In the genomic region with DNA sequence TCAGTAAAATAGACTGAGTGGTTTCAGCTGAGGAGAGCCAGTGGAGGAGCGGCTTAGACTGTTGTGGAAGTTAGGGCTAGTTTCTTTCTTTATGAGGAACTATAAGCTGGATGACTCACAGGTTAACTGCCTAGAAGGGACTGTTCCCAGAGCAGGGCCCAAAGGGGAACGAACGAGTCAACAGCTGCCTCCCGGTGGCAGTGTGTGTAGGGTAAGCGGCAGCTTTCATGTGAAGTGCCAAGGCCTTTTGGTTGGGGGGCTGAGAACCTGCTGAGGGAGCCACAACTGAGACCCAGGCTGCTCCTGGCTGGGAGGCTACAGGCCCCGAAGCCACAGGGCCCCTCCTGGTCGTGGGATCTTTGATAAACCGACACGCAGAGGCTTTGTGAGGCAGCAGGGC, we compare ENCODE assay signal across 8 cellular contexts. TPM values are rescaled to one million over a fixed set of nuclear protein-coding genes. Genes with fewer than 3 reads are reported as not detected.
DNase-seq lines count a peak whose midpoint lies in the region; ATAC-seq and TF ChIP-seq lines count a peak whose summit lies in the region.

No MANE protein-coding gene starts in this region.

- H3K4me1 Mint-ChIP-seq in T-helper 2 cell treated with Interferon-gamma antibody and Interleukin-4, amounts not matched to agents 5 μg/mL and 100 μg/mL, for 36 hours (ENCODE audit: low read depth) = peaks cover 9% of the 10 kb centered on the region

- peaks cover 78% of the 10 kb centered on the region for H3K79me2 ChIP-seq in HCT116 (ENCODE audit: insufficient read depth, low read length)

- no peak overlapping the region for H2AFZ ChIP-seq in HCT116 (ENCODE audit: low read depth, low read length, poor library complexity, severe bottlenecking)

- H3K27me3 Mint-ChIP-seq in T-helper 2 cell treated with Interferon-gamma antibody and Interleukin-4, amounts not matched to agents 5 μg/mL and 100 μg/mL, for 36 hours (ENCODE audit: low read depth) = no peaks in the 10 kb centered on the region

- peaks cover 67% of the 10 kb centered on the region for H3K36me3 Mint-ChIP-seq in T-helper 2 cell treated with Interferon-gamma antibody and Interleukin-4, amounts not matched to agents 5 μg/mL and 100 μg/mL, for 36 hours (ENCODE audit: low read depth)

- H3K9me3 Mint-ChIP-seq in T-helper 2 cell treated with Interferon-gamma antibody and Interleukin-4, amounts not matched to agents 5 μg/mL and 100 μg/mL, for 36 hours = no peaks in the 10 kb centered on the region

- POLR2A ChIA-PET in HCT116 (lab: Charles Lee) = no interaction called here

- H3K27ac Mint-ChIP-seq in T-helper 2 cell treated with Interferon-gamma antibody and Interleukin-4, amounts not matched to agents 5 μg/mL and 100 μg/mL, for 36 hours = no peak overlapping the region

- no peak for TF ChIP-seq CTCF in HCT116 (IDR thresholded peaks at IDR 0.05 in 2 of 3, conservative IDR thresholded peaks at IDR 0.05 in 1 of 3; ENCODE audit: borderline replicate concordance in 1 of 3, insufficient read depth in 1 of 3, low read depth in 2 of 3, low read length in 2 of 3)

- DNase-seq in HCT116 (ENCODE audit: low read depth, low spot score) = no peak
- DNase-seq in T-helper 2 cell treated with Interferon-gamma antibody and Interleukin-4, amounts not matched to agents 5 μg/mL and 100 μg/mL, for 36 hours (ENCODE audit: low spot score) = peak; percentile 56
- peak; percentile 36 for DNase-seq in fibroblast of gingiva (ENCODE audit: low read depth)
- DNase-seq in stimulated activated CD4-positive, alpha-beta T cell treated with anti-CD3 and anti-CD28 coated beads, Interleukin-15, amount 100 ng/mL, for 24 hours = peak; percentile 75
- no peak for DNase-seq in cerebellar cortex (ENCODE audit: low spot score)
- DNase-seq in NCI-H187 treated with DMSO at 0.1 percent for 48 hours (lab: John Stamatoyannopoulos, UW) = no peak
- DNase-seq in occipital lobe (lab: John Stamatoyannopoulos, UW) = no peak

- H3K36me3 ChIP-seq in HCT116 (ENCODE audit: control insufficient read depth in 1 of 2, insufficient read depth in 2 of 2, low read length in 2 of 2) = peaks cover 64 to 84% of the 10 kb centered on the region in 2 experiments

- peaks cover 3% of the 10 kb centered on the region; the same call in 1 of the 2 replicates for H4K20me1 ChIP-seq in HCT116 (ENCODE audit: insufficient read depth)

- peaks cover 0 to 8% of the 10 kb centered on the region in 2 experiments; a peak in 2 of 4 replicates for H3K4me1 ChIP-seq in HCT116 (ENCODE audit: control insufficient read depth in 1 of 2, insufficient read depth in 2 of 2, low read length in 2 of 2)

- no peak overlapping the region for H3K4me3 Mint-ChIP-seq in T-helper 2 cell treated with Interferon-gamma antibody and Interleukin-4, amounts not matched to agents 5 μg/mL and 100 μg/mL, for 36 hours

- no peak for TF ChIP-seq RAD21 in HCT116 (IDR thresholded peaks at IDR 0.05; ENCODE audit: low read depth)

- H3K4me3 ChIP-seq in HCT116 (replicated peaks in 1 of 2; ENCODE audit: low read depth in 1 of 2, low read length in 2 of 2) = no peak overlapping the region

- no peaks in the 10 kb centered on the region for H3K27me3 ChIP-seq in HCT116 (ENCODE audit: insufficient read depth, low read length)

- peak; percentile 34; the same call in 1 of the 2 replicates for ATAC-seq in HCT116
- no peak for ATAC-seq in GM21717 (IDR thresholded peaks at IDR 0.05; ENCODE audit: unreplicated experiment)

- no peak overlapping the region for H3K4me2 ChIP-seq in HCT116 (ENCODE audit: low read length)

- intact Hi-C loops in HCT116 (cut with micrococcal nuclease) = no loop called here

- H3K9me2 ChIP-seq in HCT116 (ENCODE audit: insufficient read depth) = no peaks in the 10 kb centered on the region

- no peak overlapping the region for H3K9ac ChIP-seq in HCT116 (ENCODE audit: low read length)

- BruUV-seq in HCT116 (replicated peaks; lab: Mats Ljungman, UMichigan) = no TSS peak

- H3K27ac ChIP-seq in HCT116 (ENCODE audit: low read depth, low read length) = no peak overlapping the region

- TF ChIP-seq POLR2A in HCT116 (IDR thresholded peaks at IDR 0.05; ENCODE audit: borderline replicate concordance, extremely low read depth, insufficient read depth, insufficient read length) = no peak

- no peaks in the 10 kb centered on the region for H3K9me3 ChIP-seq in HCT116 (ENCODE audit: control insufficient read depth in 1 of 2, insufficient read depth in 1 of 2, low read depth in 1 of 2, low read length in 2 of 2)

- CTCF ChIA-PET in HCT116 (lab: Charles Lee) = no interaction called here

- RAD21 ChIA-PET in HCT116 (lab: Charles Lee; ENCODE audit: low non-redundant PET in 1 of 2, low total read pairs in 2 of 2, uncharacterized antibody in 2 of 2, unreplicated experiment in 2 of 2) = no interaction called here

TF ChIP-seq in HCT116, 20 proteins besides CTCF, POLR2A, EP300 and RAD21:
- no peak for TF ChIP-seq SP1 (IDR thresholded peaks at IDR 0.05; ENCODE audit: low read depth)
- no peak for TF ChIP-seq POLR2AphosphoS5 (IDR thresholded peaks at IDR 0.05; ENCODE audit: low read depth, low read length)
- TF ChIP-seq YY1 (IDR thresholded peaks at IDR 0.05; ENCODE audit: extremely low read depth, insufficient replicate concordance, low read depth, low read length) = no peak
- TF ChIP-seq EGR1 (IDR thresholded peaks at IDR 0.05; ENCODE audit: low read depth) = no peak
- TF ChIP-seq FOSL1 (IDR thresholded peaks at IDR 0.05; ENCODE audit: low read depth) = no peak
- TF ChIP-seq ELF1 (IDR thresholded peaks at IDR 0.05; ENCODE audit: borderline replicate concordance, low read depth) = no peak
- no peak for TF ChIP-seq CEBPB (IDR thresholded peaks at IDR 0.05; ENCODE audit: low read depth)

RNA-seq across cellular contexts. Expression of gene SQSTM1, which starts 7.0 kb away (rescaled TPM):
- total RNA-seq in HCT116 (2021; ENCODE audit: unreplicated experiment) = 299 TPM
- 298 and 317 TPM in 2 replicates for polyA plus RNA-seq in HCT116 (2012)
- 53.5 TPM for total RNA-seq in occipital lobe

RNA-seq across cellular contexts. Expression of gene MGAT4B, which starts 21.0 kb away (rescaled TPM):
- total RNA-seq in HCT116 (2021; ENCODE audit: unreplicated experiment) (148 TPM), occipital lobe (47.4 TPM)
- polyA plus RNA-seq in HCT116 (2012) = 85.4 and 95.3 TPM in 2 replicates

RNA-seq across cellular contexts. Expression of gene MRNIP, which starts 30.9 kb away (rescaled TPM):
- total RNA-seq in HCT116 (2021; ENCODE audit: unreplicated experiment) (36.2 TPM), occipital lobe (26.7 TPM)
- polyA plus RNA-seq in HCT116 (2012) = 20.9 and 21.7 TPM in 2 replicates

RNA-seq across cellular contexts. Expression of gene LTC4S, which starts 33.9 kb away (rescaled TPM):
- total RNA-seq in HCT116 (2021; ENCODE audit: unreplicated experiment) (5.0 TPM), occipital lobe (1.7 TPM)
- polyA plus RNA-seq in HCT116 (2012) = 0.85 and 1.5 TPM in 2 replicates

Comparison
In these comparisons a context has a peak if more than half of its experiments do, and no peak if none do; other contexts are left out.
1. DNase-seq: peak in T-helper 2 cell treated with Interferon-gamma antibody and Interleukin-4, amounts not matched to agents 5 μg/mL and 100 μg/mL, for 36 hours (single experiment), fibroblast of gingiva (single experiment) and stimulated activated CD4-positive, alpha-beta T cell treated with anti-CD3 and anti-CD28 coated beads, Interleukin-15, amount 100 ng/mL, for 24 hours (single experiment); none in HCT116 (single experiment), cerebellar cortex (single experiment), NCI-H187 treated with DMSO at 0.1 percent for 48 hours (single experiment) and occipital lobe (single experiment).